In the genomic region with DNA sequence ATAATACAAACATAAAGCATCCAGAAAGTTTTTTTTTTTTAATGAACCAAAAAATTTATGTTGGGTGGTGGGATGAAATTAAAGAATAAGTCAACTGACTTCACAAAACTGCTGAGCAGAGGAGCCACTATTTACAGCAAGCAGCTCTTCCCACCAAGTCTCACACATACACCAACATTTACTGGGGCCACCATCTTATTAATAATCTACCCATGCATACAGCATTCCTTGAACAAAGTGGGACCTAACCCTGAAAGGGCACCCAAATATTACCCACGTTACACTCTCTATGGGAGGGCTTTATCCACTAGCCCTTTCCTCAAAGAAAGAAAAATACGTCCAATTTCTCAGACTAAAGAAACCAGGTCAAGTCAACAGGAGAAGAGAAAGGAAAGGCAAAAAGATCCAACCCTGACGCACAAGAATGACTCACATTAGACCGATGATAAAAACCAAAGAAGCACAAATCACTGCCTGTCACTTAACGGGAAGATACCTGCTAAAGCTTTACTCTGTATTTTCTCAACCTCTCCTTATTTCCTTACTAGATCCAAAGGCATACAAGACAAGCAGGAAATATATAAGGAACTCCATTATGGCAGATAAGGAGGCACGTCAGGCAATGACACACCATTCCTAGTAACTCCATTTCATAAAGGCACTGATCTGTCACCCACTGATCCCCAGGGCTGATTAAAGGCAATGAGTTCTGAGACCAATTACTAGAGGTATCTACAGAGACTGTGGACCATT, we compare ENCODE assay signal across 1 cellular context.
TF ChIP-seq lines count a peak whose summit lies in the region.

No MANE protein-coding gene starts in this region.

TF ChIP-seq in K562, 482 proteins besides CTCF, POLR2A, EP300 and RAD21 (continues in another document):
- TF ChIP-seq ERF (CRISPR knock-in tag; IDR thresholded peaks at IDR 0.05) (no peak), ZNF184 (CRISPR knock-in tag; IDR thresholded peaks at IDR 0.05) (no peak), PHF21A (IDR thresholded peaks at IDR 0.05; ENCODE audit: borderline replicate concordance, low read depth) (peak; percentile 95; the same call in 1 of the 2 replicates), SMAD4 (CRISPR knock-in tag; conservative IDR thresholded peaks at IDR 0.05) (peak; percentile 23; the same call in 1 of the 2 replicates), STAT5A (IDR thresholded peaks at IDR 0.05; ENCODE audit: borderline replicate concordance, low read length) (peak; percentile 45; the same call in 1 of the 2 replicates), MTA1 (IDR thresholded peaks at IDR 0.05; ENCODE audit: borderline replicate concordance) (peak; percentile 60; the same call in 1 of the 2 replicates), MAFG (tag; conservative IDR thresholded peaks at IDR 0.05) (peak; percentile 17; the same call in 1 of the 2 replicates), ZNF830 (CRISPR knock-in tag; IDR thresholded peaks at IDR 0.05) (no peak), ZNF444 (CRISPR knock-in tag; IDR thresholded peaks at IDR 0.05) (no peak), SRSF7 (optimal IDR thresholded peaks at IDR 0.05; ENCODE audit: low read depth, low read length) (no peak), MCM5 (IDR thresholded peaks at IDR 0.05; ENCODE audit: low read depth) (no peak), ARNT (IDR thresholded peaks at IDR 0.05) (peak in 1 of 2 experiments; percentile 29; a peak in 1 of 4 replicates), CBFA2T3 (IDR thresholded peaks at IDR 0.05) (peak; percentile 29), MYBL2 (IDR thresholded peaks at IDR 0.05; ENCODE audit: low read depth) (no peak; the same call in 1 of the 2 replicates), MYBL2 (CRISPR knock-in tag; IDR thresholded peaks at IDR 0.05; ENCODE audit: borderline replicate concordance) (no peak), LCOR (CRISPR knock-in tag; IDR thresholded peaks at IDR 0.05) (peak; percentile 39; the same call in 1 of the 2 replicates), PML (IDR thresholded peaks at IDR 0.05; ENCODE audit: low read length) (peak; percentile 18; the same call in 1 of the 2 replicates), NFXL1 (CRISPR knock-in tag; IDR thresholded peaks at IDR 0.05) (no peak), ZNF239 (CRISPR knock-in tag; IDR thresholded peaks at IDR 0.05) (peak; percentile 83), JUND (IDR thresholded peaks at IDR 0.05; ENCODE audit: borderline replicate concordance, low read depth, low read length) (peak; percentile 83; the same call in 1 of the 2 replicates), JUND (tag; IDR thresholded peaks at IDR 0.05; ENCODE audit: borderline replicate concordance, low read depth, low read length) (peak; percentile 82; the same call in 2 of the 3 replicates), NBN (IDR thresholded peaks at IDR 0.05; ENCODE audit: low read depth) (peak; percentile 65; the same call in 1 of the 2 replicates), GATAD2B (IDR thresholded peaks at IDR 0.05; ENCODE audit: borderline replicate concordance) (0 out of 2 replicates have a peak, but pooled peaks have one; percentile 18), ZNF561 (CRISPR knock-in tag; conservative IDR thresholded peaks at IDR 0.05) (no peak), CXXC5 (CRISPR knock-in tag; IDR thresholded peaks at IDR 0.05) (peak; percentile 67), CEBPG (CRISPR knock-in tag; IDR thresholded peaks at IDR 0.05) (no peak), CEBPG (tag; conservative IDR thresholded peaks at IDR 0.05 in 1 of 2, IDR thresholded peaks at IDR 0.05 in 1 of 2) (no peak), RCOR1 (IDR thresholded peaks at IDR 0.05; ENCODE audit: borderline replicate concordance in 1 of 2, low read depth in 2 of 2, low read length in 2 of 2) (peak; percentile 62 to 96; a peak in 2 of 4 replicates), ARID1B (IDR thresholded peaks at IDR 0.05) (peak; percentile 79), LEF1 (IDR thresholded peaks at IDR 0.05) (no peak), KLF10 (CRISPR knock-in tag; IDR thresholded peaks at IDR 0.05) (no peak), ZNF766 (CRISPR knock-in tag; conservative IDR thresholded peaks at IDR 0.05) (0 out of 2 replicates have a peak, but pooled peaks have one; percentile 54), TEAD4 (IDR thresholded peaks at IDR 0.05; ENCODE audit: low read length) (0 out of 2 replicates have a peak, but pooled peaks have one; percentile 7), TEAD4 (CRISPR knock-in tag; IDR thresholded peaks at IDR 0.05; ENCODE audit: borderline replicate concordance) (no peak), NFE2 (IDR thresholded peaks at IDR 0.05; ENCODE audit: low read depth) (peak; percentile 77), CREM (IDR thresholded peaks at IDR 0.05; ENCODE audit: low read depth) (peak; percentile 59; the same call in 1 of the 2 replicates), ATF7 (IDR thresholded peaks at IDR 0.05) (peak; percentile 36; the same call in 1 of the 2 replicates), KHSRP (IDR thresholded peaks at IDR 0.05) (no peak), ETV1 (tag; conservative IDR thresholded peaks at IDR 0.05; ENCODE audit: low read depth) (0 out of 2 replicates have a peak, but pooled peaks have one; percentile 16), SMARCA4 (IDR thresholded peaks at IDR 0.05) (peak; percentile 70), DPF2 (IDR thresholded peaks at IDR 0.05) (peak; percentile 85; the same call in 1 of the 2 replicates), BCOR (IDR thresholded peaks at IDR 0.05) (0 out of 2 replicates have a peak, but pooled peaks have one; percentile 15)
- TF ChIP-seq, protein P1, sequence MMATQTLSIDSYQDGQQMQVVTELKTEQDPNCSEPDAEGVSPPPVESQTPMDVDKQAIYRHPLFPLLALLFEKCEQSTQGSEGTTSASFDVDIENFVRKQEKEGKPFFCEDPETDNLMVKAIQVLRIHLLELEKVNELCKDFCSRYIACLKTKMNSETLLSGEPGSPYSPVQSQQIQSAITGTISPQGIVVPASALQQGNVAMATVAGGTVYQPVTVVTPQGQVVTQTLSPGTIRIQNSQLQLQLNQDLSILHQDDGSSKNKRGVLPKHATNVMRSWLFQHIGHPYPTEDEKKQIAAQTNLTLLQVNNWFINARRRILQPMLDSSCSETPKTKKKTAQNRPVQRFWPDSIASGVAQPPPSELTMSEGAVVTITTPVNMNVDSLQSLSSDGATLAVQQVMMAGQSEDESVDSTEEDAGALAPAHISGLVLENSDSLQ (IDR thresholded peaks at IDR 0.05), result peak; percentile 93
- TF ChIP-seq, protein P2, sequence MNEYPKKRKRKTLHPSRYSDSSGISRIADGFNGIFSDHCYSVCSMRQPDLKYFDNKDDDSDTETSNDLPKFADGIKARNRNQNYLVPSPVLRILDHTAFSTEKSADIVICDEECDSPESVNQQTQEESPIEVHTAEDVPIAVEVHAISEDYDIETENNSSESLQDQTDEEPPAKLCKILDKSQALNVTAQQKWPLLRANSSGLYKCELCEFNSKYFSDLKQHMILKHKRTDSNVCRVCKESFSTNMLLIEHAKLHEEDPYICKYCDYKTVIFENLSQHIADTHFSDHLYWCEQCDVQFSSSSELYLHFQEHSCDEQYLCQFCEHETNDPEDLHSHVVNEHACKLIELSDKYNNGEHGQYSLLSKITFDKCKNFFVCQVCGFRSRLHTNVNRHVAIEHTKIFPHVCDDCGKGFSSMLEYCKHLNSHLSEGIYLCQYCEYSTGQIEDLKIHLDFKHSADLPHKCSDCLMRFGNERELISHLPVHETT (CRISPR knock-in tag; conservative IDR thresholded peaks at IDR 0.05 in 1 of 2, IDR thresholded peaks at IDR 0.05 in 1 of 2), result 0 out of 4 replicates have a peak, but pooled peaks of 1 of the 2 experiments have one; percentile 37
- TF ChIP-seq, protein P3, sequence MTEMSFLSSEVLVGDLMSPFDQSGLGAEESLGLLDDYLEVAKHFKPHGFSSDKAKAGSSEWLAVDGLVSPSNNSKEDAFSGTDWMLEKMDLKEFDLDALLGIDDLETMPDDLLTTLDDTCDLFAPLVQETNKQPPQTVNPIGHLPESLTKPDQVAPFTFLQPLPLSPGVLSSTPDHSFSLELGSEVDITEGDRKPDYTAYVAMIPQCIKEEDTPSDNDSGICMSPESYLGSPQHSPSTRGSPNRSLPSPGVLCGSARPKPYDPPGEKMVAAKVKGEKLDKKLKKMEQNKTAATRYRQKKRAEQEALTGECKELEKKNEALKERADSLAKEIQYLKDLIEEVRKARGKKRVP (CRISPR knock-in tag; IDR thresholded peaks at IDR 0.05), result no peak
- TF ChIP-seq, protein P4, sequence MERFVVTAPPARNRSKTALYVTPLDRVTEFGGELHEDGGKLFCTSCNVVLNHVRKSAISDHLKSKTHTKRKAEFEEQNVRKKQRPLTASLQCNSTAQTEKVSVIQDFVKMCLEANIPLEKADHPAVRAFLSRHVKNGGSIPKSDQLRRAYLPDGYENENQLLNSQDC (CRISPR knock-in tag; IDR thresholded peaks at IDR 0.05), result no peak
- TF ChIP-seq, protein P5, sequence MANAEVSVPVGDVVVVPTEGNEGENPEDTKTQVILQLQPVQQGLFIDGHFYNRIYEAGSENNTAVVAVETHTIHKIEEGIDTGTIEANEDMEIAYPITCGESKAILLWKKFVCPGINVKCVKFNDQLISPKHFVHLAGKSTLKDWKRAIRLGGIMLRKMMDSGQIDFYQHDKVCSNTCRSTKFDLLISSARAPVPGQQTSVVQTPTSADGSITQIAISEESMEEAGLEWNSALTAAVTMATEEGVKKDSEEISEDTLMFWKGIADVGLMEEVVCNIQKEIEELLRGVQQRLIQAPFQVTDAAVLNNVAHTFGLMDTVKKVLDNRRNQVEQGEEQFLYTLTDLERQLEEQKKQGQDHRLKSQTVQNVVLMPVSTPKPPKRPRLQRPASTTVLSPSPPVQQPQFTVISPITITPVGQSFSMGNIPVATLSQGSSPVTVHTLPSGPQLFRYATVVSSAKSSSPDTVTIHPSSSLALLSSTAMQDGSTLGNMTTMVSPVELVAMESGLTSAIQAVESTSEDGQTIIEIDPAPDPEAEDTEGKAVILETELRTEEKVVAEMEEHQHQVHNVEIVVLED (CRISPR knock-in tag; IDR thresholded peaks at IDR 0.05), result 0 out of 2 replicates have a peak, but pooled peaks have one; percentile 12
- TF ChIP-seq, protein P6, sequence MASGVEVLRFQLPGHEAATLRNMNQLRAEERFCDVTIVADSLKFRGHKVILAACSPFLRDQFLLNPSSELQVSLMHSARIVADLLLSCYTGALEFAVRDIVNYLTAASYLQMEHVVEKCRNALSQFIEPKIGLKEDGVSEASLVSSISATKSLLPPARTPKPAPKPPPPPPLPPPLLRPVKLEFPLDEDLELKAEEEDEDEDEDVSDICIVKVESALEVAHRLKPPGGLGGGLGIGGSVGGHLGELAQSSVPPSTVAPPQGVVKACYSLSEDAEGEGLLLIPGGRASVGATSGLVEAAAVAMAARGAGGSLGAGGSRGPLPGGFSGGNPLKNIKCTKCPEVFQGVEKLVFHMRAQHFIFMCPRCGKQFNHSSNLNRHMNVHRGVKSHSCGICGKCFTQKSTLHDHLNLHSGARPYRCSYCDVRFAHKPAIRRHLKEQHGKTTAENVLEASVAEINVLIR (CRISPR knock-in tag; IDR thresholded peaks at IDR 0.05), result peak; percentile 48; the same call in 1 of the 2 replicates
- TF ChIP-seq, protein P7, sequence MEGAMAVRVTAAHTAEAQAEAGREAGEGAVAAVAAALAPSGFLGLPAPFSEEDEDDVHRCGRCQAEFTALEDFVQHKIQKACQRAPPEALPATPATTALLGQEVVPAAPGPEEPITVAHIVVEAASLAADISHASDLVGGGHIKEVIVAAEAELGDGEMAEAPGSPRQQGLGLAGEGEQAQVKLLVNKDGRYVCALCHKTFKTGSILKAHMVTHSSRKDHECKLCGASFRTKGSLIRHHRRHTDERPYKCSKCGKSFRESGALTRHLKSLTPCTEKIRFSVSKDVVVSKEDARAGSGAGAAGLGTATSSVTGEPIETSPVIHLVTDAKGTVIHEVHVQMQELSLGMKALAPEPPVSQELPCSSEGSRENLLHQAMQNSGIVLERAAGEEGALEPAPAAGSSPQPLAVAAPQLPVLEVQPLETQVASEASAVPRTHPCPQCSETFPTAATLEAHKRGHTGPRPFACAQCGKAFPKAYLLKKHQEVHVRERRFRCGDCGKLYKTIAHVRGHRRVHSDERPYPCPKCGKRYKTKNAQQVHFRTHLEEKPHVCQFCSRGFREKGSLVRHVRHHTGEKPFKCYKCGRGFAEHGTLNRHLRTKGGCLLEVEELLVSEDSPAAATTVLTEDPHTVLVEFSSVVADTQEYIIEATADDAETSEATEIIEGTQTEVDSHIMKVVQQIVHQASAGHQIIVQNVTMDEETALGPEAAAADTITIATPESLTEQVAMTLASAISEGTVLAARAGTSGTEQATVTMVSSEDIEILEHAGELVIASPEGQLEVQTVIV (CRISPR knock-in tag; IDR thresholded peaks at IDR 0.05; ENCODE audit: borderline replicate concordance), result no peak
- TF ChIP-seq, protein P8, sequence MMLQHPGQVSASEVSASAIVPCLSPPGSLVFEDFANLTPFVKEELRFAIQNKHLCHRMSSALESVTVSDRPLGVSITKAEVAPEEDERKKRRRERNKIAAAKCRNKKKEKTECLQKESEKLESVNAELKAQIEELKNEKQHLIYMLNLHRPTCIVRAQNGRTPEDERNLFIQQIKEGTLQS (IDR thresholded peaks at IDR 0.05), result peak; percentile 82
- TF ChIP-seq, protein P8 (CRISPR knock-in tag; conservative IDR thresholded peaks at IDR 0.05), result peak; percentile 30; the same call in 1 of the 2 replicates
